ENCODE assay signal across 1 cellular context in the genomic region with DNA sequence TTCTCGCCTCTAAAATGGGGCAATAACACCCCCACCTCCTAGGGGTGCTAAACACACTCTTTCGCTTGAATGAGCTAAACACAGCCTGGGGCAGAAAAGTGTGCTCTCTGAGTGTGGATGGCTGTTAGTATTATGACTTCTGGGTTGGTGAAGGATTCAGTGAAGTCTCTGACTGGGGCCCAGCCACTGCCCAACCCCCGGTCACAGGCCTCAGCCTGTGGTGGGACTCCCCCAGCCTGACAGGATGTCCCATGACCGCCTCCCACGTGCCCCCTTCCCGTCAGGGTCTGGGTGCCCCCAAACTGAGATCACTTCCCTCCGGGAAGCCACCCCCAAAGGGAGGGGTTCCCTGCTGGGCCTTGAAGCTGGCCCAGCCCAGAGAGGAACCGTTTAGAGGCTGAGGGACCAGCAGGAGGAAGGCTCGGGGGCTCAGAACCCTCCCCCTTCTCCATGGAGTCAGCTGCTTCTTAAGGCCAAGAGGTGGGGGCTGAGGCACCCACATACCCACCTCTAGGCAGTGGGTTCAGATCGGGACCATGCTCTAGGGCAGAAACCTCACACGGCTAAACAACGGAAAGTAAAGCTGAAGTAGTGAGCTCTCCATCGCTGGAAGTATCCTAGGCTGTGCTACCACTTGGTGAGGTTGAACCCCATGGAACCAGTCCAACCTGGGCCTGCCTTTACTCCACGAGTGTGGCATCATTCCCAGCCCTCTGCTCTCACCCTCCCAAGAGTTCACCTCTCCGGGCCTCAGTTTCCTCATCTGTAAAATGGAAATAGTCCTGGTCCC.
TF ChIP-seq lines count a peak whose summit lies in the region.

No MANE protein-coding gene starts in this region.

TF ChIP-seq in HepG2, 621 proteins besides CTCF, POLR2A, EP300 and RAD21:
- TF ChIP-seq, protein P1, sequence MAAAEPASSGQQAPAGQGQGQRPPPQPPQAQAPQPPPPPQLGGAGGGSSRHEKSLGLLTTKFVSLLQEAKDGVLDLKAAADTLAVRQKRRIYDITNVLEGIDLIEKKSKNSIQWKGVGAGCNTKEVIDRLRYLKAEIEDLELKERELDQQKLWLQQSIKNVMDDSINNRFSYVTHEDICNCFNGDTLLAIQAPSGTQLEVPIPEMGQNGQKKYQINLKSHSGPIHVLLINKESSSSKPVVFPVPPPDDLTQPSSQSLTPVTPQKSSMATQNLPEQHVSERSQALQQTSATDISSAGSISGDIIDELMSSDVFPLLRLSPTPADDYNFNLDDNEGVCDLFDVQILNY (CRISPR knock-in tag; conservative IDR thresholded peaks at IDR 0.05) = no peak
- TF ChIP-seq ZMYM3 (CRISPR knock-in tag; IDR thresholded peaks at IDR 0.05) (0 out of 2 replicates have a peak, but pooled peaks have one; percentile 36), MLLT10 (CRISPR knock-in tag; IDR thresholded peaks at IDR 0.05) (no peak), GABPB1 (CRISPR knock-in tag; IDR thresholded peaks at IDR 0.05) (no peak), SKI (IDR thresholded peaks at IDR 0.05; ENCODE audit: partially characterized antibody) (no peak), ZNF629 (CRISPR knock-in tag; conservative IDR thresholded peaks at IDR 0.05) (peak; percentile 58), ZNF761 (CRISPR knock-in tag; conservative IDR thresholded peaks at IDR 0.05) (no peak), MIER2 (CRISPR knock-in tag; IDR thresholded peaks at IDR 0.05) (no peak), ZNF543 (CRISPR knock-in tag; IDR thresholded peaks at IDR 0.05) (no peak), ZNF33B (CRISPR knock-in tag; IDR thresholded peaks at IDR 0.05) (no peak)
- TF ChIP-seq, protein P2, sequence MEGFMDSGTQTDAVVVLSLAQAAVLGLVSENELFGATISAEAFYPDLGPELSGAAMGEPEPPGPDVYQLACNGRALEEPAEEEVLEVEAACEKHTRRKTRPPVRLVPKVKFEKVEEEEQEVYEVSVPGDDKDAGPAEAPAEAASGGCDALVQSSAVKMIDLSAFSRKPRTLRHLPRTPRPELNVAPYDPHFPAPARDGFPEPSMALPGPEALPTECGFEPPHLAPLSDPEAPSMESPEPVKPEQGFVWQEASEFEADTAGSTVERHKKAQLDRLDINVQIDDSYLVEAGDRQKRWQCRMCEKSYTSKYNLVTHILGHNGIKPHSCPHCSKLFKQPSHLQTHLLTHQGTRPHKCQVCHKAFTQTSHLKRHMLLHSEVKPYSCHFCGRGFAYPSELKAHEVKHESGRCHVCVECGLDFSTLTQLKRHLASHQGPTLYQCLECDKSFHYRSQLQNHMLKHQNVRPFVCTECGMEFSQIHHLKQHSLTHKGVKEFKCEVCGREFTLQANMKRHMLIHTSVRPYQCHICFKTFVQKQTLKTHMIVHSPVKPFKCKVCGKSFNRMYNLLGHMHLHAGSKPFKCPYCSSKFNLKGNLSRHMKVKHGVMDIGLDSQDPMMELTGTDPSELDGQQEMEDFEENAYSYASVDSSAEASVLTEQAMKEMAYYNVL (CRISPR knock-in tag; IDR thresholded peaks at IDR 0.05; ENCODE audit: borderline replicate concordance) = no peak
- TF ChIP-seq, protein P3, sequence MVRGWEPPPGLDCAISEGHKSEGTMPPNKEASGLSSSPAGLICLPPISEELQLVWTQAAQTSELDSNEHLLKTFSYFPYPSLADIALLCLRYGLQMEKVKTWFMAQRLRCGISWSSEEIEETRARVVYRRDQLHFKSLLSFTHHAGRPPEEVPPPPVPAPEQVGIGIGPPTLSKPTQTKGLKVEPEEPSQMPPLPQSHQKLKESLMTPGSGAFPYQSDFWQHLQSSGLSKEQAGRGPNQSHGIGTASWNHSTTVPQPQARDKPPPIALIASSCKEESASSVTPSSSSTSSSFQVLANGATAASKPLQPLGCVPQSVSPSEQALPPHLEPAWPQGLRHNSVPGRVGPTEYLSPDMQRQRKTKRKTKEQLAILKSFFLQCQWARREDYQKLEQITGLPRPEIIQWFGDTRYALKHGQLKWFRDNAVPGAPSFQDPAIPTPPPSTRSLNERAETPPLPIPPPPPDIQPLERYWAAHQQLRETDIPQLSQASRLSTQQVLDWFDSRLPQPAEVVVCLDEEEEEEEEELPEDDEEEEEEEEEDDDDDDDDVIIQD (CRISPR knock-in tag; IDR thresholded peaks at IDR 0.05; ENCODE audit: low read depth) = no peak
- TF ChIP-seq, protein P4, sequence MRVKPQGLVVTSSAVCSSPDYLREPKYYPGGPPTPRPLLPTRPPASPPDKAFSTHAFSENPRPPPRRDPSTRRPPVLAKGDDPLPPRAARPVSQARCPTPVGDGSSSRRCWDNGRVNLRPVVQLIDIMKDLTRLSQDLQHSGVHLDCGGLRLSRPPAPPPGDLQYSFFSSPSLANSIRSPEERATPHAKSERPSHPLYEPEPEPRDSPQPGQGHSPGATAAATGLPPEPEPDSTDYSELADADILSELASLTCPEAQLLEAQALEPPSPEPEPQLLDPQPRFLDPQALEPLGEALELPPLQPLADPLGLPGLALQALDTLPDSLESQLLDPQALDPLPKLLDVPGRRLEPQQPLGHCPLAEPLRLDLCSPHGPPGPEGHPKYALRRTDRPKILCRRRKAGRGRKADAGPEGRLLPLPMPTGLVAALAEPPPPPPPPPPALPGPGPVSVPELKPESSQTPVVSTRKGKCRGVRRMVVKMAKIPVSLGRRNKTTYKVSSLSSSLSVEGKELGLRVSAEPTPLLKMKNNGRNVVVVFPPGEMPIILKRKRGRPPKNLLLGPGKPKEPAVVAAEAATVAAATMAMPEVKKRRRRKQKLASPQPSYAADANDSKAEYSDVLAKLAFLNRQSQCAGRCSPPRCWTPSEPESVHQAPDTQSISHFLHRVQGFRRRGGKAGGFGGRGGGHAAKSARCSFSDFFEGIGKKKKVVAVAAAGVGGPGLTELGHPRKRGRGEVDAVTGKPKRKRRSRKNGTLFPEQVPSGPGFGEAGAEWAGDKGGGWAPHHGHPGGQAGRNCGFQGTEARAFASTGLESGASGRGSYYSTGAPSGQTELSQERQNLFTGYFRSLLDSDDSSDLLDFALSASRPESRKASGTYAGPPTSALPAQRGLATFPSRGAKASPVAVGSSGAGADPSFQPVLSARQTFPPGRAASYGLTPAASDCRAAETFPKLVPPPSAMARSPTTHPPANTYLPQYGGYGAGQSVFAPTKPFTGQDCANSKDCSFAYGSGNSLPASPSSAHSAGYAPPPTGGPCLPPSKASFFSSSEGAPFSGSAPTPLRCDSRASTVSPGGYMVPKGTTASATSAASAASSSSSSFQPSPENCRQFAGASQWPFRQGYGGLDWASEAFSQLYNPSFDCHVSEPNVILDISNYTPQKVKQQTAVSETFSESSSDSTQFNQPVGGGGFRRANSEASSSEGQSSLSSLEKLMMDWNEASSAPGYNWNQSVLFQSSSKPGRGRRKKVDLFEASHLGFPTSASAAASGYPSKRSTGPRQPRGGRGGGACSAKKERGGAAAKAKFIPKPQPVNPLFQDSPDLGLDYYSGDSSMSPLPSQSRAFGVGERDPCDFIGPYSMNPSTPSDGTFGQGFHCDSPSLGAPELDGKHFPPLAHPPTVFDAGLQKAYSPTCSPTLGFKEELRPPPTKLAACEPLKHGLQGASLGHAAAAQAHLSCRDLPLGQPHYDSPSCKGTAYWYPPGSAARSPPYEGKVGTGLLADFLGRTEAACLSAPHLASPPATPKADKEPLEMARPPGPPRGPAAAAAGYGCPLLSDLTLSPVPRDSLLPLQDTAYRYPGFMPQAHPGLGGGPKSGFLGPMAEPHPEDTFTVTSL (CRISPR knock-in tag; IDR thresholded peaks at IDR 0.05; ENCODE audit: borderline replicate concordance) = no peak
